9 cellular contexts compared by ENCODE assay signal in the genomic region with DNA sequence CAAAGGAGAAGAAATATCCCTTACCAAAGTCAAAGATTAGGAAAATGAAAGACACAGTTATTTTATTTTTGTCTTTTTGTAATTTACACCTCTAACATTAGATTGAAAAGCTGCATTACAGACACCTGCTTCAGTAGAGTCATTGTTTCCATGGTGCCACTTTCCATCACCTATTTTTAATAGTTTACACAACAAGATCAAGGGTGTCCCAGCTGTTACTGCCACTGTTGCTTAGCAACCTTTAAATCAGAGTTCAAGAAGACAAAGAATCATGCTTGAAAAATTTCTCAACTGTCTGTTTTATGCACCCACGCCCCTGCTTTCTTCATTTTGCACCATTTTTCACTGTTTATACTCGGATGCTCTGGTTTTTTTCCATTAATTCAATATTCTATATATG.
A peak's percentile ranks its signal among the peaks of the same experiment; 100 is the strongest.
DNase-seq lines count a peak whose midpoint lies in the region; ATAC-seq lines count a peak whose summit lies in the region.
"Had no signal": no experiment of that assay in that cellular context is flagged by ENCODE, and none has a peak within 500 bp of the region (broad histone marks: within the 10 kb centered on the region; RNA-seq: fewer than 3 reads in every experiment).

No MANE protein-coding gene starts in this region.

- no peak overlapping the region for H3K4me3 Mint-ChIP-seq in activated naive CD4-positive, alpha-beta T cell treated with anti-CD3 and anti-CD28 coated beads for 36 hours
- H3K4me3 Mint-ChIP-seq: stimulated activated naive B cell treated with anti-CD40 and anti-IgM and Interleukin-4, amounts not matched to agents 10 μg/mL and 1 μg/mL and 100 μg/mL, for 72 hours had no signal

- intact Hi-C loops in activated naive CD4-positive, alpha-beta T cell treated with anti-CD3 and anti-CD28 coated beads for 36 hours (cut with micrococcal nuclease) = loop anchor here (1.0 kb wide), 1 partner anchor 19 kb away; no protein-coding TSS in a partner anchor

- CTCF ChIA-PET in activated naive CD4-positive, alpha-beta T cell treated with anti-CD3 and anti-CD28 coated beads for 36 hours (lab: Charles Lee) = no interaction called here

- H3K36me3 Mint-ChIP-seq in activated naive CD4-positive, alpha-beta T cell treated with anti-CD3 and anti-CD28 coated beads for 36 hours (ENCODE audit: low read depth) = no peaks in the 10 kb centered on the region
- H3K36me3 Mint-ChIP-seq: stimulated activated naive B cell treated with anti-CD40 and anti-IgM and Interleukin-4, amounts not matched to agents 10 μg/mL and 1 μg/mL and 100 μg/mL, for 72 hours had no signal

- peak; percentile 85 for ATAC-seq in GM18511 (IDR thresholded peaks at IDR 0.05; ENCODE audit: unreplicated experiment)
- ATAC-seq in HG02763 (IDR thresholded peaks at IDR 0.05; ENCODE audit: unreplicated experiment) = peak; percentile 79

- DNase-seq in NCI-H2029 (lab: John Stamatoyannopoulos, UW) (peak; percentile 76), dermis blood vessel endothelial cell (peak; percentile 30), stromal cell of bone marrow (ENCODE audit: low read depth) (peak; percentile 62), ureter (ENCODE audit: low spot score) (no peak)
- DNase-seq in activated naive CD4-positive, alpha-beta T cell treated with anti-CD3 and anti-CD28 coated beads for 36 hours = no peak
- DNase-seq in NK-92 treated with Interleukin-12 subunit alpha and Interleukin-12 subunit beta, amount 100 ng/mL, for 24 hours (lab: John Stamatoyannopoulos, UW) = no peak
- DNase-seq: stimulated activated naive B cell treated with anti-CD40 and anti-IgM and Interleukin-4, amounts not matched to agents 10 μg/mL and 1 μg/mL and 100 μg/mL, for 72 hours had no signal

- no peaks in the 10 kb centered on the region for H3K9me3 Mint-ChIP-seq in activated naive CD4-positive, alpha-beta T cell treated with anti-CD3 and anti-CD28 coated beads for 36 hours
- H3K9me3 Mint-ChIP-seq: stimulated activated naive B cell treated with anti-CD40 and anti-IgM and Interleukin-4, amounts not matched to agents 10 μg/mL and 1 μg/mL and 100 μg/mL, for 72 hours had no signal

- H3K4me1 Mint-ChIP-seq in activated naive CD4-positive, alpha-beta T cell treated with anti-CD3 and anti-CD28 coated beads for 36 hours (ENCODE audit: low read depth) = peaks cover 10% of the 10 kb centered on the region

- no peak overlapping the region for H3K27ac Mint-ChIP-seq in activated naive CD4-positive, alpha-beta T cell treated with anti-CD3 and anti-CD28 coated beads for 36 hours
- H3K27ac Mint-ChIP-seq: stimulated activated naive B cell treated with anti-CD40 and anti-IgM and Interleukin-4, amounts not matched to agents 10 μg/mL and 1 μg/mL and 100 μg/mL, for 72 hours had no signal

- H3K27me3 Mint-ChIP-seq in activated naive CD4-positive, alpha-beta T cell treated with anti-CD3 and anti-CD28 coated beads for 36 hours (ENCODE audit: low read depth) = no peaks in the 10 kb centered on the region
- H3K27me3 Mint-ChIP-seq: stimulated activated naive B cell treated with anti-CD40 and anti-IgM and Interleukin-4, amounts not matched to agents 10 μg/mL and 1 μg/mL and 100 μg/mL, for 72 hours had no signal

Comparison
In these comparisons a context has a peak if more than half of its experiments do, and no peak if none do; other contexts are left out.
1. DNase-seq: peak in NCI-H2029 (single experiment), dermis blood vessel endothelial cell (single experiment) and stromal cell of bone marrow (single experiment); none in activated naive CD4-positive, alpha-beta T cell treated with anti-CD3 and anti-CD28 coated beads for 36 hours (single experiment), NK-92 treated with Interleukin-12 subunit alpha and Interleukin-12 subunit beta, amount 100 ng/mL, for 24 hours (single experiment) and ureter (single experiment).